ENCODE assay signal across 9 cellular contexts in the genomic region with DNA sequence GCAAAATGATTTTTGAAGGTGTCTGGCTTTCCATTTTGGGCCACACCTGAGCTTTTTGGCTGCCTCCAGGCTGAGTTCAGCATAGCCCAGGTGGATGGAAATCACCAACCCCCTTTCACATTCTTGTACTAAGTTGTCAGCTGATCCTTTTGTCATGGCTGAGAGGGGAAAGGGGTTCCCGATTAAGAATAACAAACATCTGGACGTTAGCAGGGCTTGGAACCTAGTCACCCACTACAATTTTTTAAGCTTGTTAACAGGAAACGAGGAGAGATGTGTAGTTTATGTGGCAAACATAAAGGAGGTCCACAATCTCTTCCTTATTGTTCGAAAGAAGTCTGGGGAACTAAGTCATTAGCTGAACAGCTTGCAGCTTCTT. TPM values are rescaled to one million over a fixed set of nuclear protein-coding genes. Genes with fewer than 3 reads are reported as not detected.
A peak's percentile ranks its signal among the peaks of the same experiment; 100 is the strongest.
DNase-seq lines count a peak whose midpoint lies in the region; ATAC-seq, FAIRE-seq and TF ChIP-seq lines count a peak whose summit lies in the region.
"Had no signal": no experiment of that assay in that cellular context is flagged by ENCODE, and none has a peak within 500 bp of the region (broad histone marks: within the 10 kb centered on the region; RNA-seq: fewer than 3 reads in every experiment).

No MANE protein-coding gene starts in this region.

- H3K9ac ChIP-seq in SK-N-MC (ENCODE audit: insufficient read length) = peak overlapping the region; percentile 50

- H3K9me3 ChIP-seq in Caco-2 (no peaks in the 10 kb centered on the region), SK-N-MC (ENCODE audit: low read depth, low read length) (no peaks in the 10 kb centered on the region), psoas muscle (no peaks in the 10 kb centered on the region)

- no peaks in the 10 kb centered on the region for H3K9me3 Mint-ChIP-seq in Caco-2 (ENCODE audit: unreplicated experiment)

- H3K4me1 ChIP-seq in Caco-2 (peaks cover 33% of the 10 kb centered on the region), psoas muscle (peaks cover 7% of the 10 kb centered on the region)

- H3K4me3 ChIP-seq in Caco-2 (ENCODE audit: low read depth, low read length) (peak overlapping the region; percentile 84), SK-N-MC (peak overlapping the region; percentile 85), fibroblast of pulmonary artery (replicated peaks; ENCODE audit: low read depth, low read length) (peak overlapping the region; percentile 68), psoas muscle (peak overlapping the region; percentile 92)

- H3K36me3 ChIP-seq in Caco-2 (ENCODE audit: control insufficient read depth, insufficient read depth, low read length) = peaks cover 10% of the 10 kb centered on the region
- H3K36me3 ChIP-seq in SK-N-MC (ENCODE audit: insufficient read depth, low read length) = peaks cover 44% of the 10 kb centered on the region
- peaks cover 0 to 13% of the 10 kb centered on the region in 2 donors for H3K36me3 ChIP-seq in psoas muscle (ENCODE audit: insufficient read depth in 1 of 2, low read depth in 1 of 2)

- no peak for TF ChIP-seq CTCF in Caco-2 (IDR thresholded peaks at IDR 0.05; ENCODE audit: insufficient read depth in 1 of 2, low read depth in 1 of 2, low read length in 1 of 2, severe bottlenecking in 1 of 2, unreplicated experiment in 1 of 2)
- TF ChIP-seq CTCF in fibroblast of pulmonary artery (IDR thresholded peaks at IDR 0.05; ENCODE audit: low read length, missing control alignments) = no peak
- TF ChIP-seq CTCF in psoas muscle (IDR thresholded peaks at IDR 0.05) = no peak

- CTCF ChIA-PET in Caco-2 (lab: Charles Lee) = interaction anchor here (2.9 kb wide), 1 partner anchor 8 kb away, joined by 23 read pairs; no protein-coding TSS in a partner anchor

- BruUV-seq in Caco-2 (replicated peaks; lab: Mats Ljungman, UMichigan) = no TSS peak

- H3K27ac Mint-ChIP-seq in Caco-2 (ENCODE audit: unreplicated experiment) = peak overlapping the region; percentile 99

- H3K27me3 ChIP-seq in Caco-2 (replicated peaks; ENCODE audit: control insufficient read depth, insufficient read depth, low read length) (no peaks in the 10 kb centered on the region), psoas muscle (ENCODE audit: insufficient read depth in 3 of 3, low read length in 2 of 3) (no peaks in the 10 kb centered on the region)

- no peak for DNase-seq in Caco-2
- DNase-seq in SK-N-MC (ENCODE audit: low read depth, low spot score) = no peak
- DNase-seq in fibroblast of pulmonary artery (ENCODE audit: low read depth) = peak; percentile 49
- no peak for DNase-seq in psoas muscle
- no peak for DNase-seq in urothelium cell line (ENCODE audit: low spot score)
- no peak for DNase-seq in HPDE6-E6E7 (ENCODE audit: extremely low spot score)
- DNase-seq in HUDEP-2 (lab: John Stamatoyannopoulos, UW; ENCODE audit: unreplicated experiment in 76 of 76) = no peak
- DNase-seq: activated CD8-positive, alpha-beta memory T cell treated with anti-CD3 and anti-CD28 coated beads, Interleukin-2, amount 50 U/mL, for 4 hours had no signal

- peaks cover 28% of the 10 kb centered on the region for H3K4me1 Mint-ChIP-seq in Caco-2 (ENCODE audit: low read depth, unreplicated experiment)

- H3K27me3 Mint-ChIP-seq in Caco-2 (ENCODE audit: insufficient read depth, unreplicated experiment) = no peaks in the 10 kb centered on the region

- intact Hi-C loops in Caco-2 (cut with micrococcal nuclease; ENCODE audit: unreplicated experiment) = no loop called here
- intact Hi-C loops in psoas muscle (cut with DNase I) = loop anchor here in 1 of 2 donors (10.0 kb wide), 1 partner anchor 1189 kb away; no protein-coding TSS in a partner anchor

- no peak for FAIRE-seq in urothelium cell line (lab: Jason Lieb, UNC)

- ATAC-seq in psoas muscle (no peak), HG03025 (IDR thresholded peaks at IDR 0.05; ENCODE audit: low FRiP score, unreplicated experiment) (no peak)

- H3K4me3 Mint-ChIP-seq in Caco-2 (ENCODE audit: unreplicated experiment) = peak overlapping the region; percentile 83

- peaks cover 100% of the 10 kb centered on the region for H3K36me3 Mint-ChIP-seq in Caco-2 (ENCODE audit: insufficient read depth, unreplicated experiment)

- H3K27ac ChIP-seq in SK-N-MC = no peak overlapping the region
- H3K27ac ChIP-seq in psoas muscle = peak overlapping the region; percentile 94

- WGBS in psoas muscle, 3 donors = 7 to 10% (median 9%) methylated on average over 4 of the region's 4 CpGs

- POLR2A ChIA-PET in Caco-2 (lab: Charles Lee) = interaction anchor here (0.5 to 1.3 kb wide), 3 partner anchors 8 to 181 kb away, joined by 3 to 4 read pairs (median 3); no protein-coding TSS in a partner anchor

RNA-seq across cellular contexts. Expression of gene NR2F2, which starts 4.9 kb away (rescaled TPM):
- total RNA-seq in Caco-2 (2022) = 134 and 140 TPM in 2 replicates
- 10 to 100 TPM; 14.5 to 17.1 (median 15.7) TPM for total RNA-seq in psoas muscle
- polyA plus RNA-seq in psoas muscle = 10 to 100 TPM; 10.3 to 20.1 (median 11.3) TPM
